22 cellular contexts compared by ENCODE assay signal in genomic region chr2:72959554-72959953, GRCh38. TPM values are rescaled to one million over a fixed set of nuclear protein-coding genes. Genes with fewer than 3 reads are reported as not detected.
"Had no signal": no experiment of that assay in that cellular context is flagged by ENCODE, and none has a peak within 500 bp of the region (broad histone marks: within the 10 kb centered on the region; RNA-seq: fewer than 3 reads in every experiment).

No MANE protein-coding gene starts in this region.

- H2AFZ ChIP-seq: hepatocyte had no signal

- H3K27ac Mint-ChIP-seq: activated CD4-positive, alpha-beta T cell treated with anti-CD3 and anti-CD28 coated beads, Interleukin-2, amount 10 ng/mL, durations not matched to agents 24 days and 14 days; activated naive CD4-positive, alpha-beta T cell treated with anti-CD3 and anti-CD28 coated beads, Interleukin-2, amount 50 U/mL, for 24 hours had no signal

- H3K27me3 Mint-ChIP-seq: activated CD4-positive, alpha-beta T cell treated with anti-CD3 and anti-CD28 coated beads, Interleukin-2, amount 10 ng/mL, durations not matched to agents 24 days and 14 days; activated naive CD4-positive, alpha-beta T cell treated with anti-CD3 and anti-CD28 coated beads, Interleukin-2, amount 50 U/mL, for 24 hours; naive thymus-derived CD8-positive, alpha-beta T cell; stimulated activated naive CD8-positive, alpha-beta T cell treated with anti-CD3 and anti-CD28 coated beads, Interleukin-15, amount 100 ng/mL, for 72 hours had no signal

- H3K4me3 ChIP-seq: cardiac muscle cell, hepatocyte, lower lobe of right lung, prostate gland, skin epidermis, suprapubic skin, transverse colon, vagina had no signal

- DNase-seq: activated CD4-positive, alpha-beta T cell treated with anti-CD3 and anti-CD28 coated beads, Interleukin-2, amount 10 ng/mL, durations not matched to agents 24 days and 14 days; activated CD8-positive, alpha-beta memory T cell treated with anti-CD3 and anti-CD28 coated beads, Interleukin-2, amount 50 U/mL, for 48 hours; activated effector memory CD4-positive, alpha-beta T cell treated with anti-CD3 and anti-CD28 coated beads, Interleukin-2, amount 50 U/mL, for 16 hours; activated T-cell treated with anti-CD3 and anti-CD28 coated beads, Interleukin-2, amount 50 U/mL, for 48 hours; amniotic stem cell; foreskin fibroblast; lower lobe of right lung; naive thymus-derived CD8-positive, alpha-beta T cell; right cardiac atrium; stimulated activated naive CD8-positive, alpha-beta T cell treated with anti-CD3 and anti-CD28 coated beads, Interleukin-15, amount 100 ng/mL, for 72 hours; T1000; transverse colon had no signal

- H3K4me2 ChIP-seq: hepatocyte had no signal

- H3K4me3 Mint-ChIP-seq: activated CD4-positive, alpha-beta T cell treated with anti-CD3 and anti-CD28 coated beads, Interleukin-2, amount 10 ng/mL, durations not matched to agents 24 days and 14 days; activated naive CD4-positive, alpha-beta T cell treated with anti-CD3 and anti-CD28 coated beads, Interleukin-2, amount 50 U/mL, for 24 hours; naive thymus-derived CD8-positive, alpha-beta T cell; stimulated activated naive CD8-positive, alpha-beta T cell treated with anti-CD3 and anti-CD28 coated beads, Interleukin-15, amount 100 ng/mL, for 72 hours had no signal

- H3K79me2 ChIP-seq: hepatocyte had no signal

- H3K4me1 ChIP-seq: lower lobe of right lung, prostate gland, suprapubic skin, transverse colon, vagina had no signal

- H3K9me3 Mint-ChIP-seq: activated CD4-positive, alpha-beta T cell treated with anti-CD3 and anti-CD28 coated beads, Interleukin-2, amount 10 ng/mL, durations not matched to agents 24 days and 14 days; activated naive CD4-positive, alpha-beta T cell treated with anti-CD3 and anti-CD28 coated beads, Interleukin-2, amount 50 U/mL, for 24 hours; naive thymus-derived CD8-positive, alpha-beta T cell; stimulated activated naive CD8-positive, alpha-beta T cell treated with anti-CD3 and anti-CD28 coated beads, Interleukin-15, amount 100 ng/mL, for 72 hours had no signal

- H3K9me3 ChIP-seq: lower lobe of right lung, prostate gland, suprapubic skin, transverse colon, vagina had no signal

- H3K36me3 Mint-ChIP-seq: activated naive CD4-positive, alpha-beta T cell treated with anti-CD3 and anti-CD28 coated beads, Interleukin-2, amount 50 U/mL, for 24 hours had no signal

- ATAC-seq: lower lobe of right lung; naive thymus-derived CD8-positive, alpha-beta T cell; right cardiac atrium; stimulated activated naive CD8-positive, alpha-beta T cell treated with anti-CD3 and anti-CD28 coated beads, Interleukin-15, amount 100 ng/mL, for 72 hours had no signal

- H3K27me3 ChIP-seq: hepatocyte, suprapubic skin, transverse colon, vagina had no signal

- H3K36me3 ChIP-seq: cardiac muscle cell, lower lobe of right lung, prostate gland, transverse colon, vagina had no signal

- H3K27ac ChIP-seq: cardiac muscle cell, epithelial cell of prostate, hepatocyte, lower lobe of right lung, prostate gland, skin epidermis, suprapubic skin, transverse colon, vagina had no signal

RNA-seq across cellular contexts. Expression of gene EMX1, which starts 42.2 kb away (rescaled TPM):
- total RNA-seq: activated CD4-positive, alpha-beta T cell treated with anti-CD3 and anti-CD28 coated beads, Interleukin-2, amount 10 ng/mL, durations not matched to agents 24 days and 14 days; dermis microvascular lymphatic vessel endothelial cell; lower lobe of right lung; mesenteric fat pad; naive thymus-derived CD8-positive, alpha-beta T cell; right cardiac atrium; suprapubic skin; vagina had no signal
- polyA plus RNA-seq: cardiac muscle cell; naive thymus-derived CD8-positive, alpha-beta T cell had no signal
